Comparison of ENCODE assay signal across 9 cellular contexts in the genomic region with DNA sequence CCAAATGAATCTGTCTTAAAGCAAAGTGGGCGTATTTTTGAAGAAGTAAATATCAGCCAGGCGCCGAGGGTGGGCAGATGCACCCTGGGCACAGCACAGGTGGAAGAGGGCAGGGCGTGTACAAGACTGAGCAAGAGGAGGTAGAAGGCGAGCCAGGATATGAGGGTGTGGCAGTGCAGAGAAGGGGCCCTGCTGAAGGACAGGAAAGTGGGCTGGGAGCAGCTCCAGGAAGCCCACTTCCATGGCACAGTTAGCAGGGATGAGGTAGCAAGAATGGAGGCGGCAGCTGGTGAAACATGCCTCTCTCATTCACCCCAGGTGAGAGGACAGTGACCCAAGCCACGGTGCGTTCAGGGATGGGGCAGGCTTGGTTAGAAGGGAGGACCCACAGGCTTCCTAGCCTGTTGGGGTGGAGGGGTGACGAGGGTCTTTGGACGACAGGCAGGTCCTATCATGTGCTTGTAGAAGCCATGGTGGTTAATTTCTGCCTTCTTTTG.
A peak's percentile ranks its signal among the peaks of the same experiment; 100 is the strongest.
DNase-seq lines count a peak whose midpoint lies in the region; ATAC-seq and TF ChIP-seq lines count a peak whose summit lies in the region.
"Had no signal": no experiment of that assay in that cellular context is flagged by ENCODE, and none has a peak within 500 bp of the region (broad histone marks: within the 10 kb centered on the region; RNA-seq: fewer than 3 reads in every experiment).

No MANE protein-coding gene starts in this region.

- peaks cover 34% of the 10 kb centered on the region for H3K4me1 Mint-ChIP-seq in neural progenitor cell

- ATAC-seq in GM18505 (IDR thresholded peaks at IDR 0.05; ENCODE audit: unreplicated experiment): peak; percentile 21
- peak; percentile 8 for ATAC-seq in HG03342 (IDR thresholded peaks at IDR 0.05; ENCODE audit: unreplicated experiment)

- WGBS in adrenal gland, 4 donors: 80 to 96% (median 87%) methylated on average over 8 to 10 of the region's 10 CpGs

- no peaks in the 10 kb centered on the region for H3K36me3 ChIP-seq in adrenal gland (replicated peaks in 1 of 2)
- H3K36me3 ChIP-seq in neural progenitor cell: no peaks in the 10 kb centered on the region
- no peaks in the 10 kb centered on the region for H3K36me3 ChIP-seq in Karpas-422 (ENCODE audit: insufficient read depth, low read length)

- H3K27ac Mint-ChIP-seq in neural progenitor cell: peak overlapping the region; percentile 15

- H3K27me3 Mint-ChIP-seq in neural progenitor cell (ENCODE audit: insufficient read depth, low read depth): peaks cover 6% of the 10 kb centered on the region

- no peaks in the 10 kb centered on the region for H3K9me2 ChIP-seq in Karpas-422 (replicated peaks; ENCODE audit: insufficient read depth, low read length)

- no peaks in the 10 kb centered on the region for H3K79me2 ChIP-seq in neural progenitor cell (ENCODE audit: low read depth)
- no peaks in the 10 kb centered on the region for H3K79me2 ChIP-seq in Karpas-422 (ENCODE audit: low read length)

- H3K4me3 Mint-ChIP-seq in neural progenitor cell: no peak overlapping the region

- H4K20me1 ChIP-seq in neural progenitor cell (ENCODE audit: low read depth) (no peaks in the 10 kb centered on the region), Karpas-422 (ENCODE audit: insufficient read depth, low read depth, low read length) (no peaks in the 10 kb centered on the region)

- no peak overlapping the region for H2AFZ ChIP-seq in neural progenitor cell (replicated peaks)
- H2AFZ ChIP-seq in Karpas-422 (ENCODE audit: low read length): no peak overlapping the region

- H3K9me3 ChIP-seq in adrenal gland (replicated peaks in 1 of 3): no peaks in the 10 kb centered on the region
- H3K9me3 ChIP-seq in neural progenitor cell (ENCODE audit: low read depth): no peaks in the 10 kb centered on the region
- H3K9me3 ChIP-seq in Karpas-422 (ENCODE audit: low read length): no peaks in the 10 kb centered on the region

- no peak overlapping the region for H3K9ac ChIP-seq in neural progenitor cell
- H3K9ac ChIP-seq in Karpas-422 (ENCODE audit: low read length): no peak overlapping the region

- H3K27ac ChIP-seq in adrenal gland: peak overlapping the region in 3 of 5 donors; percentile 35 to 74 (median 62)
- no peak overlapping the region for H3K27ac ChIP-seq in neural progenitor cell
- no peak overlapping the region for H3K27ac ChIP-seq in Karpas-422 (ENCODE audit: low read length)

- H3K4me3 ChIP-seq in adrenal gland (no peak overlapping the region), neural progenitor cell (no peak overlapping the region), Karpas-422 (ENCODE audit: low read length) (no peak overlapping the region)

- no peaks in the 10 kb centered on the region for H3F3A ChIP-seq in neural progenitor cell (ENCODE audit: low read depth)

- peaks cover 2% of the 10 kb centered on the region for H3K36me3 Mint-ChIP-seq in neural progenitor cell

- H3K27me3 ChIP-seq in adrenal gland (no peaks in the 10 kb centered on the region), neural progenitor cell (no peaks in the 10 kb centered on the region), Karpas-422 (ENCODE audit: low read length) (no peaks in the 10 kb centered on the region)

- H3K4me2 ChIP-seq in neural progenitor cell (no peak overlapping the region), Karpas-422 (ENCODE audit: low read depth, low read length, poor library complexity, severe bottlenecking) (no peak overlapping the region)

- H3K4me1 ChIP-seq in adrenal gland (replicated peaks in 1 of 2): peaks cover 0 to 25% of the 10 kb centered on the region in 2 donors
- H3K4me1 ChIP-seq in neural progenitor cell: peaks cover 6% of the 10 kb centered on the region
- peaks cover 11% of the 10 kb centered on the region; the same call in 1 of the 2 replicates for H3K4me1 ChIP-seq in Karpas-422 (ENCODE audit: low read length)

- no peaks in the 10 kb centered on the region for H3K9me3 Mint-ChIP-seq in neural progenitor cell

- DNase-seq in adrenal gland (no peak), neural progenitor cell (ENCODE audit: low spot score) (no peak), NCI-H774 (lab: John Stamatoyannopoulos, UW) (no peak), Karpas-422 (no peak), cerebellum (ENCODE audit: low spot score) (no peak), mucosa of gallbladder (ENCODE audit: low spot score) (no peak)
- DNase-seq: DMS53 had no signal

- TF ChIP-seq CTCF in adrenal gland (IDR thresholded peaks at IDR 0.05) (no peak), neural progenitor cell (IDR thresholded peaks at IDR 0.05) (no peak)

- intact Hi-C loops in adrenal gland (cut with DNase I): no loop called here

- TF ChIP-seq POLR2A in GM18505 (IDR thresholded peaks at IDR 0.05; ENCODE audit: borderline replicate concordance, extremely low read depth, insufficient read depth, insufficient read length) (no peak), adrenal gland (IDR thresholded peaks at IDR 0.05) (no peak)

Comparison
In these comparisons a context has a peak if more than half of its experiments do, and no peak if none do; other contexts are left out.
1. H3K27ac ChIP-seq: peak in adrenal gland (3 of 5); none in neural progenitor cell (single experiment) and Karpas-422 (single experiment).